Comparison of ENCODE assay signal across 9 cellular contexts in the genomic region with DNA sequence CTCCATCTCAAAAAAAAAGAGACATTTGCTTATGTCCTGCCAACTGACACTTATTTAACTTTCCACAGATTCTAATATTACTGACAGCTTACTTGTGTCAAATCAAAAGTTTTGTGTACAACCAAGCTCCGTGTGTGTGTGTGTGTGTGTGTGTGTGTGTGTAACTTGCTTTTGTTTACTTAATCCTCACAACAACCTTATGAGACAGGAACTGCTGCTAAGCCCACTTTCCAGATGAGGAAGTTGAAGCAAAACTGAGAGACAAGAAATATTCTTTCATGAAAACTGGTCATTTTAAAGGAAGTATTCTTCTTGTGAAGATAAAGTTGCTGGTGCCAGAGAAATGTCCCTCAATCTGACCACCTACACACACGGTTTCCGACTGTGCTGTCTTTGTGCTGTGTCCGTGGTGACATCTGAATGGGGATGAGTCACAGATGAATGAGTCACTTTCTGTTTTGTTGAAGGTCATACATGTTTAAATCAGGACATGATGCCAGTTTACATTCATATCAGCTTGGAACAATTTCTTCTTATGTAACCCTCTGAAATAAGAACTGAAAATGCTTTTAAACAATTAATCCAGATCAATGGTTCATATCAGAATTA.
DNase-seq lines count a peak whose midpoint lies in the region; TF ChIP-seq lines count a peak whose summit lies in the region.
"Had no signal": no experiment of that assay in that cellular context is flagged by ENCODE, and none has a peak within 500 bp of the region (broad histone marks: within the 10 kb centered on the region; RNA-seq: fewer than 3 reads in every experiment).

No MANE protein-coding gene starts in this region.

- H3K9me3 ChIP-seq in adrenal gland (replicated peaks in 1 of 3) (no peaks in the 10 kb centered on the region), trophoblast cell (ENCODE audit: insufficient read depth, low read depth, low read length) (peaks cover 8% of the 10 kb centered on the region)

- no peak overlapping the region for H3K4me2 ChIP-seq in trophoblast cell (ENCODE audit: low read length)

- no peak overlapping the region for H4K8ac ChIP-seq in trophoblast cell (ENCODE audit: low read depth, low read length)

- H3K27ac ChIP-seq in HL-60 (replicated peaks), result 0 out of 2 replicates have a peak overlapping the region, but pooled peaks have one; percentile 26
- peak overlapping the region in 4 of 5 donors; percentile 71 to 84 (median 78) for H3K27ac ChIP-seq in adrenal gland
- H3K27ac ChIP-seq in trophoblast cell (ENCODE audit: low read depth, low read length), result no peak overlapping the region
- H3K27ac ChIP-seq: 22Rv1 had no signal

- H4K12ac ChIP-seq in trophoblast cell (ENCODE audit: low read depth, low read length), result no peak overlapping the region

- no peak overlapping the region for H2BK120ac ChIP-seq in trophoblast cell (ENCODE audit: insufficient read depth, low read length, poor library complexity)

- no peak overlapping the region for H2AFZ ChIP-seq in trophoblast cell (ENCODE audit: insufficient read depth, low read length, poor library complexity)

- WGBS in adrenal gland, 4 donors, result 8 to 17% (median 9%) methylated on average over 4 of the region's 4 CpGs
- WGBS in trophoblast cell (ENCODE audit: extremely low coverage, insufficient coverage, insufficient read length), result no CpG with 5 or more reads among the region's 4 CpGs

- no peak overlapping the region for H3K23ac ChIP-seq in trophoblast cell (ENCODE audit: low read length)

- H3K79me1 ChIP-seq in trophoblast cell (ENCODE audit: low read length), result no peaks in the 10 kb centered on the region

- H3K36me3 ChIP-seq in adrenal gland (replicated peaks in 1 of 2) (no peaks in the 10 kb centered on the region), trophoblast cell (ENCODE audit: control insufficient read depth in 1 of 2, insufficient read depth in 2 of 2, low read length in 2 of 2) (no peaks in the 10 kb centered on the region)

- H3K9ac ChIP-seq in trophoblast cell (ENCODE audit: low read length), result no peak overlapping the region

- intact Hi-C loops in adrenal gland (cut with DNase I), result no loop called here
- intact Hi-C loops in head of caudate nucleus (cut with DNase I), result no loop called here

- TF ChIP-seq CTCF in HL-60 (IDR thresholded peaks at IDR 0.05; ENCODE audit: insufficient read depth, low read length) (no peak), adrenal gland (IDR thresholded peaks at IDR 0.05) (no peak)

- no peak overlapping the region for H2BK5ac ChIP-seq in trophoblast cell (ENCODE audit: low read depth, low read length, poor library complexity)

- H3K4me1 ChIP-seq in adrenal gland (replicated peaks in 1 of 2), result peaks cover 6 to 7% of the 10 kb centered on the region in 2 donors
- peaks cover 0 to 3% of the 10 kb centered on the region in 2 experiments for H3K4me1 ChIP-seq in trophoblast cell (ENCODE audit: control insufficient read depth in 1 of 2, insufficient read depth in 2 of 2, low read length in 2 of 2)

- no peaks in the 10 kb centered on the region for H3K79me2 ChIP-seq in trophoblast cell (ENCODE audit: control insufficient read depth, insufficient read depth, low read length, poor library complexity)

- peak in 1 of 2 donors; percentile 41 for TF ChIP-seq POLR2A in adrenal gland (IDR thresholded peaks at IDR 0.05)

- H3K14ac ChIP-seq in trophoblast cell (ENCODE audit: low read length), result no peak overlapping the region

- H4K91ac ChIP-seq in trophoblast cell (ENCODE audit: low read depth, low read length), result no peak overlapping the region

- H2AK5ac ChIP-seq in trophoblast cell (ENCODE audit: low read length), result no peak overlapping the region

- H3K18ac ChIP-seq in trophoblast cell (ENCODE audit: low read length), result no peak overlapping the region

- H3K4me3 ChIP-seq in HL-60 (replicated peaks; ENCODE audit: insufficient read depth, low read length) (no peak overlapping the region), adrenal gland (no peak overlapping the region), trophoblast cell (ENCODE audit: low read depth, low read length) (no peak overlapping the region)

- no peak overlapping the region for H2BK12ac ChIP-seq in trophoblast cell (ENCODE audit: low read length)

- H3K27me3 ChIP-seq in HL-60 (ENCODE audit: insufficient read depth, poor library complexity, severe bottlenecking) (no peaks in the 10 kb centered on the region), adrenal gland (no peaks in the 10 kb centered on the region), trophoblast cell (ENCODE audit: insufficient read depth, low read length) (no peaks in the 10 kb centered on the region)

- H3K4ac ChIP-seq in trophoblast cell (ENCODE audit: low read depth, low read length), result no peak overlapping the region

- DNase-seq in DMS 273 (lab: John Stamatoyannopoulos, UW; ENCODE audit: unreplicated experiment), result peak; percentile 5
- DNase-seq in DMS 273 treated with DMSO at 0.1 percent for 48 hours (lab: John Stamatoyannopoulos, UW), result no peak
- DNase-seq in HL-60 (ENCODE audit: low read depth in 1 of 2, low spot score in 1 of 2), result peak; percentile 16 to 17
- peak; percentile 58 to 83 (median 74) for DNase-seq in adrenal gland
- peak; percentile 32 to 68 for DNase-seq in trophoblast cell
- no peak for DNase-seq in head of caudate nucleus
- no peak for DNase-seq in AML-193 (lab: John Stamatoyannopoulos, UW)
- no peak for DNase-seq in activated CD8-positive, alpha-beta memory T cell treated with anti-CD3 and anti-CD28 coated beads for 24 hours

Comparison
In these comparisons a context has a peak if more than half of its experiments do, and no peak if none do; other contexts are left out.
1. DNase-seq: peak in DMS 273 (single experiment), HL-60 (2 of 2), adrenal gland (7 of 7) and trophoblast cell (2 of 2); none in DMS 273 treated with DMSO at 0.1 percent for 48 hours (single experiment), head of caudate nucleus (0 of 42), AML-193 (0 of 2) and activated CD8-positive, alpha-beta memory T cell treated with anti-CD3 and anti-CD28 coated beads for 24 hours (single experiment).